Comparison of ENCODE assay signal across 11 cellular contexts in the genomic region with DNA sequence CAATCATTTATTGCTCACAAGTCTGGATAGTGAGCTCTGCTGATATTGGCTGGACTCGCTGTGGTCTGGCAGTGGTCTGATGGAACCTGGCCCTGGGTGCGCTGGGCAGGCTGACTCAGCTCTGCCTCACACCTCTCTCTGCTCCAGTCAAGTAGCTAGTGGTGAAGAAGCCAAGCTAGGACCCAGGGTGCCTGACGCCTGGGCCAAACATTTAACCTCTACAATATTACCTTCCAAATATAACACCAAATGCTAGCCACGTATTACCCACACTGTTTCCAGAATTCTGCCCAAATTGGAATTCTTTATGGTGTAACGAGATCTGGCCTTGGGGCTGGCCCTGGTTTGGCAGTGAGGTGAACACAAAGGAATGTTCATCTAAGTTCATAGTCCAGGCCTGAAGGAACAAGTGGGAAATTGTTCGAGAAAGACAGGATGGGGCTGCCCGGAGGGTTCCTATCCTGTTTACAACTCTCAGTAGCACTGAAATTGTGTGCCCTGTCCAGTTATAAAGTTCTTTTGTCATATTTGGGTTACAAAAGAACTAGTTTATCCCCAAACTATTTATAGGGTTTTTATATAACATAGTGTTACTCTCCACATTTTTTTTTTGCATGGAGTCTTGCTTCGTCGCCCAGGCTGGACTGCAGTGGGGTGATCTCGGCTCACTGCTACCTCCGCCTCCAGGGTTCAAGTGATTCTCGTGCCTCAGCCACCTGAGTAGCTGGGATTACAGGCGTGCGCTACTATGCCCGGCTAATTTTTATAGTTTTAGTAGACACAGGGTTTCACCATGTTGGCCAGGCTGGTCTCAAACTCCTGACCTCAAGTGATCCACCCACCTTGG. TPM values are rescaled to one million over a fixed set of nuclear protein-coding genes. Genes with fewer than 3 reads are reported as not detected.
DNase-seq lines count a peak whose midpoint lies in the region; ATAC-seq and TF ChIP-seq lines count a peak whose summit lies in the region.
"Had no signal": no experiment of that assay in that cellular context is flagged by ENCODE, and none has a peak within 500 bp of the region (broad histone marks: within the 10 kb centered on the region; RNA-seq: fewer than 3 reads in every experiment).

No MANE protein-coding gene starts in this region.

- H3K27me3 Mint-ChIP-seq in WTC11 (ENCODE audit: low read depth) = 0 out of 2 replicates have a peak, but pooled peaks cover 3% of the 10 kb centered on the region

- H3K9me3 ChIP-seq in GM23248 (ENCODE audit: low read depth) = no peaks in the 10 kb centered on the region
- H3K9me3 ChIP-seq in heart left ventricle = peaks cover 0 to 21% (median 6%) of the 10 kb centered on the region in 12 donors

- TF ChIP-seq CTCF in WTC11 (IDR thresholded peaks at IDR 0.05) = no peak
- no peak for TF ChIP-seq CTCF in heart left ventricle (IDR thresholded peaks at IDR 0.05)
- TF ChIP-seq CTCF in dorsolateral prefrontal cortex (IDR thresholded peaks at IDR 0.05 in 54 of 56, conservative IDR thresholded peaks at IDR 0.05 in 2 of 56; ENCODE audit: low read depth in 1 of 56, partially characterized antibody in 56 of 56) = no peak

- H3F3A ChIP-seq in GM23248 (ENCODE audit: insufficient read depth) = peaks cover 10% of the 10 kb centered on the region

- in situ Hi-C loops in GM23248 (cut with MboI) = loop anchor here (10.0 kb wide), 1 partner anchor 56 kb away; no protein-coding TSS in a partner anchor

- CTCF ChIA-PET in WTC11 (lab: Charles Lee) = no interaction called here

- H3K27ac Mint-ChIP-seq in WTC11 = no peak overlapping the region
- H3K27ac Mint-ChIP-seq: activated T-cell treated with anti-CD3 and anti-CD28 coated beads, Interleukin-2, amount 50 U/mL, for 72 hours had no signal

- POLR2A ChIA-PET in WTC11 (lab: Charles Lee) = no interaction called here

- H3K4me3 ChIP-seq in GM23248 (no peak overlapping the region), heart left ventricle (no peak overlapping the region), skeletal muscle cell (ENCODE audit: low read depth, low read length) (no peak overlapping the region), dorsolateral prefrontal cortex (no peak overlapping the region)

- H3K27me3 ChIP-seq in GM23248 (replicated peaks; ENCODE audit: insufficient read depth) (peaks cover 25% of the 10 kb centered on the region), heart left ventricle (no peaks in the 10 kb centered on the region), dorsolateral prefrontal cortex (no peaks in the 10 kb centered on the region)

- no peaks in the 10 kb centered on the region for H3K79me2 ChIP-seq in GM23248 (ENCODE audit: insufficient read depth)

- H3K4me1 Mint-ChIP-seq in WTC11 = no peaks in the 10 kb centered on the region

- TF ChIP-seq POLR2A in heart left ventricle (IDR thresholded peaks at IDR 0.05) = no peak

- H3K4me1 ChIP-seq in GM23248 (ENCODE audit: insufficient read depth) (peaks cover 11% of the 10 kb centered on the region), heart left ventricle (peaks cover 0 to 4% (median 0%) of the 10 kb centered on the region in 12 donors)

- no peaks in the 10 kb centered on the region for H4K20me1 ChIP-seq in GM23248 (ENCODE audit: insufficient read depth)

- H3K4me2 ChIP-seq in GM23248 (ENCODE audit: unreplicated experiment) = peak overlapping the region; percentile 37

- peaks cover 25% of the 10 kb centered on the region for H3K9me3 Mint-ChIP-seq in WTC11
- H3K9me3 Mint-ChIP-seq: activated T-cell treated with anti-CD3 and anti-CD28 coated beads, Interleukin-2, amount 50 U/mL, for 72 hours had no signal

- H3K9ac ChIP-seq in GM23248 = no peak overlapping the region

- 68% methylated on average over 15 of the region's 15 CpGs for WGBS in GM23248 (ENCODE audit: low coverage in 1 of 2, low lambda C conversion rate in 2 of 2, missing lambda C conversion rate in 2 of 2), 2 experiments
- 71 to 83% (median 78%) methylated on average over 15 of the region's 15 CpGs for WGBS in heart left ventricle, 4 donors

- H3K4me3 Mint-ChIP-seq in WTC11 = no peak overlapping the region
- H3K4me3 Mint-ChIP-seq: activated T-cell treated with anti-CD3 and anti-CD28 coated beads, Interleukin-2, amount 50 U/mL, for 72 hours had no signal

- 0 out of 2 replicates have a peak, but pooled peaks cover 8% of the 10 kb centered on the region for H3K36me3 Mint-ChIP-seq in WTC11

- DNase-seq in GM23248 = peak; percentile 75
- no peak for DNase-seq in WTC11 (ENCODE audit: low spot score)
- peak in 1 of 5 donors; percentile 28 for DNase-seq in heart left ventricle
- DNase-seq in skeletal muscle cell (ENCODE audit: low read depth) = peak; percentile 56
- DNase-seq in NCI-H2081 (lab: John Stamatoyannopoulos, UW) = no peak
- DNase-seq in dorsolateral prefrontal cortex = no peak
- DNase-seq in activated CD4-positive, alpha-beta T cell treated with anti-CD3 and anti-CD28 coated beads for 48 hours = no peak
- no peak for DNase-seq in left colon
- DNase-seq: activated T-cell treated with anti-CD3 and anti-CD28 coated beads, Interleukin-2, amount 50 U/mL, for 72 hours; midbrain had no signal

- no peak overlapping the region for H2AFZ ChIP-seq in GM23248

- ATAC-seq in WTC11 (no peak), heart left ventricle (peak in 3 of 4 donors; percentile 68 to 92 (median 74)), left colon (no peak)
- ATAC-seq: activated T-cell treated with anti-CD3 and anti-CD28 coated beads, Interleukin-2, amount 50 U/mL, for 72 hours had no signal

- H3K9me2 ChIP-seq in GM23248 (ENCODE audit: insufficient read depth) = no peaks in the 10 kb centered on the region

- H3K36me3 ChIP-seq in GM23248 (ENCODE audit: low read depth) (no peaks in the 10 kb centered on the region), heart left ventricle (no peaks in the 10 kb centered on the region)

- intact Hi-C loops in heart left ventricle (cut with DNase I) (no loop called here), dorsolateral prefrontal cortex (cut with DNase I) (no loop called here), left colon (cut with DNase I, micrococcal nuclease) (no loop called here)

- no peak overlapping the region for H3K27ac ChIP-seq in GM23248
- H3K27ac ChIP-seq in heart left ventricle = peak overlapping the region in 1 of 12 donors; percentile 24
- H3K27ac ChIP-seq in dorsolateral prefrontal cortex = no peak overlapping the region

TF ChIP-seq in WTC11, 78 proteins besides CTCF, POLR2A, EP300 and RAD21:
- peak; percentile 25; the same call in 1 of the 2 replicates for TF ChIP-seq GABPB1 (CRISPR knock-in tag; IDR thresholded peaks at IDR 0.05)
- TF ChIP-seq ZBTB21 (CRISPR knock-in tag; IDR thresholded peaks at IDR 0.05; ENCODE audit: borderline replicate concordance) = no peak

RNA-seq across cellular contexts. Expression of gene OR2AE1, which starts 16.3 kb away (rescaled TPM):
- total RNA-seq in GM23248 (2014; rRNA removed; shearing (Covaris generic)) = not detected in 2 replicates
- not detected in 2 replicates for polyA plus RNA-seq in GM23248 (2016; fragmentation: Nextera tagmentation; extraction: Ambion mirVana)
- 0.15 TPM in 1 of 3 replicates, not detected in the others for total RNA-seq in WTC11 (2021)
- not detected for total RNA-seq in heart left ventricle
- polyA plus RNA-seq in heart left ventricle = not detected
- total RNA-seq in dorsolateral prefrontal cortex = 1 to 10 TPM in 6 of 120 experiments, under 1 TPM in 22, not detected in 92; 0.42 to 1.9 (median 0.62) TPM
- not detected for total RNA-seq in left colon
- total RNA-seq: G401 had no signal

RNA-seq across cellular contexts. Expression of gene CYP3A43, which starts 32.7 kb away (rescaled TPM):
- total RNA-seq in GM23248 (2014; rRNA removed; shearing (Covaris generic)) = not detected in 2 replicates
- polyA plus RNA-seq in GM23248 (2016; fragmentation: Nextera tagmentation; extraction: Ambion mirVana) (not detected in 2 replicates), heart left ventricle (not detected)
- total RNA-seq in WTC11 (2021) (not detected in 3 replicates), heart left ventricle (not detected), dorsolateral prefrontal cortex (1 to 10 TPM in 80 of 120 experiments, under 1 TPM in 36, not detected in 4; 0.29 to 4.7 (median 1.5) TPM), left colon (not detected)
- total RNA-seq: G401 had no signal

RNA-seq across cellular contexts. Expression of gene TRIM4, which starts 58.8 kb away (rescaled TPM):
- 27.2 and 34.5 TPM in 2 replicates for total RNA-seq in GM23248 (2014; rRNA removed; shearing (Covaris generic))
- polyA plus RNA-seq in GM23248 (2016; fragmentation: Nextera tagmentation; extraction: Ambion mirVana) = 20.2 and 22.6 TPM in 2 replicates
- 6.6 to 9.8 TPM (median 9.3 TPM) in 3 replicates for total RNA-seq in WTC11 (2021)
- total RNA-seq in heart left ventricle = 10 to 100 TPM in 4 of 9 donors, 1 to 10 TPM in 5; 4.7 to 13.5 (median 7.3) TPM
- 1 to 10 TPM; 5.1 to 6.9 TPM for polyA plus RNA-seq in heart left ventricle
- 10 to 100 TPM; 12.0 to 29.0 (median 18.5) TPM for total RNA-seq in dorsolateral prefrontal cortex
- total RNA-seq in left colon = 10 to 100 TPM; 21.5 to 23.8 TPM

Comparison
In these comparisons a context has a peak if more than half of its experiments do, and no peak if none do; other contexts are left out.
1. DNase-seq: peak in GM23248 (single experiment) and skeletal muscle cell (single experiment); none in WTC11 (single experiment), NCI-H2081 (0 of 2), dorsolateral prefrontal cortex (0 of 10), activated CD4-positive, alpha-beta T cell treated with anti-CD3 and anti-CD28 coated beads for 48 hours (single experiment) and left colon (0 of 2).
2. ATAC-seq: peak in heart left ventricle (3 of 4); none in WTC11 (single experiment) and left colon (single experiment).